Comparison of ENCODE assay signal across 9 cellular contexts in the genomic region with DNA sequence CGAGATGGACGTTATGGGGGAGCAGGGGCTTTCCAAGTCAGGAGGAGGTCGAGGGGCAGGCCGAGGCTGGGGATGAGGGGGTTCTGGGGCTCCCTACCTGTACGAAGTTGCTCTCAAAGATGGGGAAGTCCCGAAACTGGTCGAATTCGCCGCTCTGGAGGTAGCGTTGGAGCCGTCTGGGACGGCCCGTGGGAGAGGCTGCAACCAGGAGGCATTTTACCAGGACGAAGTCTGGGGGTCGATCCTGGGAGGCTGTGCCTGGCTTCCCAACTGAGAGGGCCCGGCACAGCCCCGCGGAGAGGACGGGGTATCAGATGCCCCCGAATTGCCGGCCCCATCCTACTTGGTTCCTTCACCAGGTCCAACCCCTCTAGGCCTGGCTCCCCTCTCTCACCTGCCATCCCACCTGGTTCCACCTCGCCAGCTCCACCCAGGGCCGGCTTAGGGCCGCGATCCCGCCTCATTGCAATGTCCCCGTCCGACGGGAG. TPM values are rescaled to one million over a fixed set of nuclear protein-coding genes. Genes with fewer than 3 reads are reported as not detected.
DNase-seq lines count a peak whose midpoint lies in the region; ATAC-seq lines count a peak whose summit lies in the region.
"Had no signal": no experiment of that assay in that cellular context is flagged by ENCODE, and none has a peak within 500 bp of the region (broad histone marks: within the 10 kb centered on the region; RNA-seq: fewer than 3 reads in every experiment).

No MANE protein-coding gene starts in this region.

- no peak for ATAC-seq in activated CD4-positive, alpha-beta T cell treated with anti-CD3 and anti-CD28 coated beads for 36 hours
- ATAC-seq in HG03460 (IDR thresholded peaks at IDR 0.05; ENCODE audit: unreplicated experiment), result no peak

- peaks cover 5% of the 10 kb centered on the region for H3K9me3 ChIP-seq in iPS-15b (ENCODE audit: control insufficient read depth, insufficient read depth, low read length)
- H3K9me3 ChIP-seq in subcutaneous abdominal adipose tissue (ENCODE audit: control insufficient read depth in 5 of 5, low read length in 5 of 5), result no peaks in the 10 kb centered on the region

- H3K9ac ChIP-seq in iPS-15b (ENCODE audit: low read depth, low read length) (peak overlapping the region; percentile 47), subcutaneous abdominal adipose tissue (ENCODE audit: low read length in 5 of 5) (no peak overlapping the region)

- CTCF ChIA-PET in activated CD4-positive, alpha-beta T cell treated with anti-CD3 and anti-CD28 coated beads for 36 hours (lab: Charles Lee), result no interaction called here
- CTCF ChIA-PET in activated CD4-positive, alpha-beta memory T cell treated with anti-CD3 and anti-CD28 coated beads, Interleukin-2, amount 10 ng/mL, durations not matched to agents 7 days and 5 days (lab: Charles Lee), result no interaction called here

- H3K4me3 Mint-ChIP-seq in activated CD4-positive, alpha-beta T cell treated with anti-CD3 and anti-CD28 coated beads for 36 hours, result peak overlapping the region; percentile 90
- H3K4me3 Mint-ChIP-seq in activated CD4-positive, alpha-beta memory T cell treated with anti-CD3 and anti-CD28 coated beads, Interleukin-2, amount 10 ng/mL, durations not matched to agents 7 days and 5 days, result peak overlapping the region; percentile 98

- no peaks in the 10 kb centered on the region for H3K4me1 ChIP-seq in iPS-15b (ENCODE audit: control insufficient read depth, insufficient read depth, low read length)
- peaks cover 3 to 21% (median 16%) of the 10 kb centered on the region in 5 donors for H3K4me1 ChIP-seq in subcutaneous abdominal adipose tissue (ENCODE audit: control insufficient read depth in 5 of 5, insufficient read depth in 5 of 5, low read length in 5 of 5)

- H3K36me3 ChIP-seq in iPS-15b (ENCODE audit: control insufficient read depth, insufficient read depth, low read length) (peaks cover 26% of the 10 kb centered on the region), subcutaneous abdominal adipose tissue (ENCODE audit: control insufficient read depth in 5 of 5, insufficient read depth in 5 of 5, low read length in 5 of 5) (peaks cover 0 to 24% (median 20%) of the 10 kb centered on the region in 5 donors)

- H3K9me3 Mint-ChIP-seq in activated CD4-positive, alpha-beta T cell treated with anti-CD3 and anti-CD28 coated beads for 36 hours (ENCODE audit: low read depth), result no peaks in the 10 kb centered on the region
- no peaks in the 10 kb centered on the region for H3K9me3 Mint-ChIP-seq in activated CD4-positive, alpha-beta memory T cell treated with anti-CD3 and anti-CD28 coated beads, Interleukin-2, amount 10 ng/mL, durations not matched to agents 7 days and 5 days

- H3K36me3 Mint-ChIP-seq in activated CD4-positive, alpha-beta T cell treated with anti-CD3 and anti-CD28 coated beads for 36 hours (ENCODE audit: low read depth), result peaks cover 20% of the 10 kb centered on the region
- peaks cover 23% of the 10 kb centered on the region for H3K36me3 Mint-ChIP-seq in activated CD4-positive, alpha-beta memory T cell treated with anti-CD3 and anti-CD28 coated beads, Interleukin-2, amount 10 ng/mL, durations not matched to agents 7 days and 5 days (ENCODE audit: low read depth)

- no peaks in the 10 kb centered on the region for H3K27me3 Mint-ChIP-seq in activated CD4-positive, alpha-beta T cell treated with anti-CD3 and anti-CD28 coated beads for 36 hours
- H3K27me3 Mint-ChIP-seq in activated CD4-positive, alpha-beta memory T cell treated with anti-CD3 and anti-CD28 coated beads, Interleukin-2, amount 10 ng/mL, durations not matched to agents 7 days and 5 days, result no peaks in the 10 kb centered on the region

- DNase-seq in activated CD4-positive, alpha-beta T cell treated with anti-CD3 and anti-CD28 coated beads for 36 hours, result no peak
- no peak for DNase-seq in activated CD4-positive, alpha-beta T cell treated with anti-CD3 and anti-CD28 coated beads for 48 hours
- no peak for DNase-seq in activated CD4-positive, alpha-beta memory T cell treated with anti-CD3 and anti-CD28 coated beads, Interleukin-2, amount 10 ng/mL, durations not matched to agents 7 days and 5 days
- DNase-seq in 8988T, result no peak
- DNase-seq in A172 (ENCODE audit: low spot score), result no peak

- intact Hi-C loops in activated CD4-positive, alpha-beta T cell treated with anti-CD3 and anti-CD28 coated beads for 36 hours (cut with DNase I, micrococcal nuclease), result loop anchor here (1.0 kb wide), 9 partner anchors 36 to 329 kb away; partner anchors contain the start of genes JOSD2 (in 2 of the 2), NR1H2 (in 1 of the 2) and POLD1 (in 1 of the 2)

- peak overlapping the region; percentile 71 for H3K27ac Mint-ChIP-seq in activated CD4-positive, alpha-beta T cell treated with anti-CD3 and anti-CD28 coated beads for 36 hours
- peak overlapping the region; percentile 89 for H3K27ac Mint-ChIP-seq in activated CD4-positive, alpha-beta memory T cell treated with anti-CD3 and anti-CD28 coated beads, Interleukin-2, amount 10 ng/mL, durations not matched to agents 7 days and 5 days

- H3K4me1 Mint-ChIP-seq in activated CD4-positive, alpha-beta T cell treated with anti-CD3 and anti-CD28 coated beads for 36 hours, result peaks cover 18% of the 10 kb centered on the region
- H3K4me1 Mint-ChIP-seq in activated CD4-positive, alpha-beta memory T cell treated with anti-CD3 and anti-CD28 coated beads, Interleukin-2, amount 10 ng/mL, durations not matched to agents 7 days and 5 days, result peaks cover 23% of the 10 kb centered on the region

- no peak overlapping the region for H3K27ac ChIP-seq in subcutaneous abdominal adipose tissue (ENCODE audit: low read depth, low read length)

- H3K27me3 ChIP-seq in iPS-15b (ENCODE audit: control insufficient read depth, insufficient read depth, low read length), result no peaks in the 10 kb centered on the region
- H3K27me3 ChIP-seq in subcutaneous abdominal adipose tissue (ENCODE audit: control insufficient read depth in 5 of 5, insufficient read depth in 4 of 5, low read length in 5 of 5), result no peaks in the 10 kb centered on the region

- POLR2A ChIA-PET in activated CD4-positive, alpha-beta T cell treated with anti-CD3 and anti-CD28 coated beads for 36 hours (lab: Charles Lee), result no interaction called here
- POLR2A ChIA-PET in activated CD4-positive, alpha-beta memory T cell treated with anti-CD3 and anti-CD28 coated beads, Interleukin-2, amount 10 ng/mL, durations not matched to agents 7 days and 5 days (lab: Charles Lee), result interaction anchor here (0.6 to 1.1 kb wide), 2 partner anchors 11 to 36 kb away, joined by 3 read pairs; partner anchors contain the start of gene JOSD2

- H3K4me3 ChIP-seq in iPS-15b (ENCODE audit: low read depth, low read length) (peak overlapping the region; percentile 49), subcutaneous abdominal adipose tissue (ENCODE audit: low read depth in 1 of 5, low read length in 5 of 5) (peak overlapping the region in 3 of 5 donors; percentile 93 to 98 (median 94))

RNA-seq across cellular contexts. Expression of gene EMC10, which starts 0.5 kb away (rescaled TPM):
- 10 to 100 TPM; 33.4 to 34.7 TPM for total RNA-seq in activated CD4-positive, alpha-beta T cell treated with anti-CD3 and anti-CD28 coated beads for 36 hours
- 10 to 100 TPM; 56.3 to 57.2 TPM for total RNA-seq in activated CD4-positive, alpha-beta memory T cell treated with anti-CD3 and anti-CD28 coated beads, Interleukin-2, amount 10 ng/mL, durations not matched to agents 7 days and 5 days
- total RNA-seq in A172 (2014; rRNA removed; shearing (Covaris generic)), result 61.5 and 64.7 TPM in 2 replicates

RNA-seq across cellular contexts. Expression of gene GARIN5A, which starts 0.9 kb away (rescaled TPM):
- under 1 TPM; 0.48 to 0.58 TPM for total RNA-seq in activated CD4-positive, alpha-beta T cell treated with anti-CD3 and anti-CD28 coated beads for 36 hours
- under 1 TPM in 1 of 2 experiments, not detected in 1; 0.33 TPM for total RNA-seq in activated CD4-positive, alpha-beta memory T cell treated with anti-CD3 and anti-CD28 coated beads, Interleukin-2, amount 10 ng/mL, durations not matched to agents 7 days and 5 days
- total RNA-seq in A172 (2014; rRNA removed; shearing (Covaris generic)), result 1.6 TPM in 1 of 2 replicates, not detected in the other

RNA-seq across cellular contexts. Expression of gene JOSD2, which starts 35.2 kb away (rescaled TPM):
- 10 to 100 TPM; 17.4 to 28.1 TPM for total RNA-seq in activated CD4-positive, alpha-beta T cell treated with anti-CD3 and anti-CD28 coated beads for 36 hours
- 10 to 100 TPM; 44.7 to 51.4 TPM for total RNA-seq in activated CD4-positive, alpha-beta memory T cell treated with anti-CD3 and anti-CD28 coated beads, Interleukin-2, amount 10 ng/mL, durations not matched to agents 7 days and 5 days
- 38.4 and 44.4 TPM in 2 replicates for total RNA-seq in A172 (2014; rRNA removed; shearing (Covaris generic))

RNA-seq across cellular contexts. Expression of gene ASPDH, which starts 37.9 kb away (rescaled TPM):
- not detected for total RNA-seq in activated CD4-positive, alpha-beta T cell treated with anti-CD3 and anti-CD28 coated beads for 36 hours
- total RNA-seq in activated CD4-positive, alpha-beta memory T cell treated with anti-CD3 and anti-CD28 coated beads, Interleukin-2, amount 10 ng/mL, durations not matched to agents 7 days and 5 days, result not detected
- total RNA-seq in A172 (2014; rRNA removed; shearing (Covaris generic)), result 0.36 TPM in 1 of 2 replicates, not detected in the other
- total RNA-seq: dermis microvascular lymphatic vessel endothelial cell had no signal

RNA-seq across cellular contexts. Expression of gene MYBPC2, which starts 43.1 kb away (rescaled TPM):
- total RNA-seq in activated CD4-positive, alpha-beta T cell treated with anti-CD3 and anti-CD28 coated beads for 36 hours, result under 1 TPM; 0.14 to 0.30 TPM
- under 1 TPM; 0.28 to 0.33 TPM for total RNA-seq in activated CD4-positive, alpha-beta memory T cell treated with anti-CD3 and anti-CD28 coated beads, Interleukin-2, amount 10 ng/mL, durations not matched to agents 7 days and 5 days
- not detected in 2 replicates for total RNA-seq in A172 (2014; rRNA removed; shearing (Covaris generic))
